Comparison of ENCODE assay signal across 10 cellular contexts in genomic region chr9:70479880-70480291, GRCh38.
DNase-seq lines count a peak whose midpoint lies in the region; ATAC-seq and TF ChIP-seq lines count a peak whose summit lies in the region.
"Had no signal": no experiment of that assay in that cellular context is flagged by ENCODE, and none has a peak within 500 bp of the region (broad histone marks: within the 10 kb centered on the region; RNA-seq: fewer than 3 reads in every experiment).

No MANE protein-coding gene starts in this region.

- H3K9me3 ChIP-seq in right lobe of liver = no peaks in the 10 kb centered on the region
- no peaks in the 10 kb centered on the region for H3K9me3 ChIP-seq in tibial nerve

- ATAC-seq in right lobe of liver = peak in 3 of 4 donors; percentile 2 to 8 (median 5)
- no peak for ATAC-seq in GM18867 (IDR thresholded peaks at IDR 0.05; ENCODE audit: unreplicated experiment)
- no peak for ATAC-seq in HG03439 (IDR thresholded peaks at IDR 0.05; ENCODE audit: unreplicated experiment)

- 33% methylated on average over 5 of the region's 5 CpGs for WGBS in right lobe of liver (ENCODE audit: insufficient coverage, low coverage, low lambda C conversion rate, missing lambda C conversion rate)
- WGBS in tibial nerve, 2 donors = 46 to 52% methylated on average over 5 of the region's 5 CpGs

- H3K27ac ChIP-seq in coronary artery = peak overlapping the region; percentile 82 to 94
- peak overlapping the region; percentile 78 to 94 (median 93) for H3K27ac ChIP-seq in right lobe of liver
- H3K27ac ChIP-seq in tibial nerve = peak overlapping the region; percentile 88 to 99 (median 95)

- TF ChIP-seq EP300 in tibial nerve (IDR thresholded peaks at IDR 0.05) = no peak

- H3K27me3 ChIP-seq in right lobe of liver (no peaks in the 10 kb centered on the region), tibial nerve (no peaks in the 10 kb centered on the region)

- H3K36me3 ChIP-seq in right lobe of liver (no peaks in the 10 kb centered on the region), tibial nerve (no peaks in the 10 kb centered on the region)

- H3K4me3 ChIP-seq in coronary artery = peak overlapping the region; percentile 46
- peak overlapping the region in 2 of 3 donors; percentile 13 to 26 for H3K4me3 ChIP-seq in right lobe of liver
- H3K4me3 ChIP-seq in tibial nerve = peak overlapping the region; percentile 3 to 13 (median 8)

- TF ChIP-seq POLR2A in right lobe of liver (IDR thresholded peaks at IDR 0.05) (no peak), tibial nerve (IDR thresholded peaks at IDR 0.05) (no peak)

- DNase-seq in DMS153 treated with DMSO at 0.1 percent for 48 hours (lab: John Stamatoyannopoulos, UW; ENCODE audit: unreplicated experiment) (peak; percentile 68), DMS153 (lab: John Stamatoyannopoulos, UW) (no peak), coronary artery (ENCODE audit: low spot score) (no peak), right lobe of liver (no peak), tibial nerve (ENCODE audit: low spot score in 2 of 2) (no peak), NCI-H146 (lab: John Stamatoyannopoulos, UW) (no peak)
- DNase-seq: 8988T; stimulated activated CD4-positive, alpha-beta T cell treated with anti-CD3 and anti-CD28 coated beads, Interleukin-4, amount 100 ng/mL, for 1 hour had no signal

- TF ChIP-seq CTCF in coronary artery (IDR thresholded peaks at IDR 0.05) (no peak), right lobe of liver (IDR thresholded peaks at IDR 0.05) (no peak), tibial nerve (IDR thresholded peaks at IDR 0.05) (no peak)

- peaks cover 0 to 59% (median 29%) of the 10 kb centered on the region in 4 donors for H3K4me1 ChIP-seq in right lobe of liver
- H3K4me1 ChIP-seq in tibial nerve = peaks cover 15 to 95% (median 75%) of the 10 kb centered on the region in 4 donors

- intact Hi-C loops in right lobe of liver (cut with DNase I) = loop anchor here (2.0 to 10.0 kb wide), 2 partner anchors 55 to 59 kb away; no protein-coding TSS in a partner anchor

Comparison
In these comparisons a context has a peak if more than half of its experiments do, and no peak if none do; other contexts are left out.
1. ATAC-seq: peak in right lobe of liver (3 of 4); none in GM18867 (single experiment) and HG03439 (single experiment).
2. Peak in every context shown above with its lines, with median percentiles within 50 percentile points of each other: H3K27ac ChIP-seq and H3K4me3 ChIP-seq.